ENCODE assay signal across 21 cellular contexts in genomic region chr3:60001369-60001768, GRCh38.
DNase-seq lines count a peak whose midpoint lies in the region; ATAC-seq lines count a peak whose summit lies in the region.
"Had no signal": no experiment of that assay in that cellular context is flagged by ENCODE, and none has a peak within 500 bp of the region (broad histone marks: within the 10 kb centered on the region; RNA-seq: fewer than 3 reads in every experiment).

No MANE protein-coding gene starts in this region.

- H3K27me3 Mint-ChIP-seq in activated CD4-positive, alpha-beta T cell treated with anti-CD3 and anti-CD28 coated beads for 36 hours: no peaks in the 10 kb centered on the region
- no peaks in the 10 kb centered on the region for H3K27me3 Mint-ChIP-seq in activated naive CD4-positive, alpha-beta T cell treated with anti-CD3 and anti-CD28 coated beads, Interleukin-2, amount 50 U/mL, for 24 hours
- no peaks in the 10 kb centered on the region for H3K27me3 Mint-ChIP-seq in T-helper 1 cell treated with Interleukin-12 subunit alpha and Interleukin-12 subunit beta and Interleukin-4 antibody, amounts not matched to agents 30 μg/mL and 1 μg/mL, for 36 hours (ENCODE audit: low read depth)
- H3K27me3 Mint-ChIP-seq in activated naive CD8-positive, alpha-beta T cell treated with anti-CD3 and anti-CD28 coated beads, Interleukin-2, amount 10 ng/mL, durations not matched to agents 7 days and 5 days: no peaks in the 10 kb centered on the region

- H3K4me1 Mint-ChIP-seq in activated CD4-positive, alpha-beta T cell treated with anti-CD3 and anti-CD28 coated beads for 36 hours: peaks cover 70% of the 10 kb centered on the region
- peaks cover 89% of the 10 kb centered on the region for H3K4me1 Mint-ChIP-seq in activated naive CD4-positive, alpha-beta T cell treated with anti-CD3 and anti-CD28 coated beads, Interleukin-2, amount 50 U/mL, for 24 hours
- H3K4me1 Mint-ChIP-seq in T-helper 1 cell treated with Interleukin-12 subunit alpha and Interleukin-12 subunit beta and Interleukin-4 antibody, amounts not matched to agents 30 μg/mL and 1 μg/mL, for 36 hours (ENCODE audit: low read depth): peaks cover 32% of the 10 kb centered on the region
- peaks cover 16% of the 10 kb centered on the region for H3K4me1 Mint-ChIP-seq in activated naive CD8-positive, alpha-beta T cell treated with anti-CD3 and anti-CD28 coated beads, Interleukin-2, amount 10 ng/mL, durations not matched to agents 7 days and 5 days
- H3K4me1 Mint-ChIP-seq: CD14-positive monocyte had no signal

- intact Hi-C loops in activated CD4-positive, alpha-beta T cell treated with anti-CD3 and anti-CD28 coated beads for 36 hours (cut with DNase I, micrococcal nuclease): no loop called here

- CTCF ChIA-PET in activated CD4-positive, alpha-beta T cell treated with anti-CD3 and anti-CD28 coated beads for 36 hours (lab: Charles Lee): interaction anchor here (1.1 to 2.5 kb wide), 3 partner anchors 9 to 144 kb away, joined by 3 to 9 read pairs (median 4); no protein-coding TSS in a partner anchor

- POLR2A ChIA-PET in activated CD4-positive, alpha-beta T cell treated with anti-CD3 and anti-CD28 coated beads for 36 hours (lab: Charles Lee): no interaction called here
- POLR2A ChIA-PET in activated naive CD8-positive, alpha-beta T cell treated with anti-CD3 and anti-CD28 coated beads, Interleukin-2, amount 10 ng/mL, durations not matched to agents 7 days and 5 days (lab: Charles Lee): no interaction called here

- peak; percentile 75 for ATAC-seq in activated CD4-positive, alpha-beta T cell treated with anti-CD3 and anti-CD28 coated beads for 36 hours
- no peak for ATAC-seq in activated naive CD8-positive, alpha-beta T cell treated with anti-CD3 and anti-CD28 coated beads, Interleukin-2, amount 10 ng/mL, durations not matched to agents 7 days and 5 days (ENCODE audit: low read depth)
- no peak for ATAC-seq in GM21526 (IDR thresholded peaks at IDR 0.05; ENCODE audit: low FRiP score, unreplicated experiment)
- no peak for ATAC-seq in HG03045 (IDR thresholded peaks at IDR 0.05; ENCODE audit: unreplicated experiment)

- peak overlapping the region; percentile 61 for H3K27ac Mint-ChIP-seq in activated CD4-positive, alpha-beta T cell treated with anti-CD3 and anti-CD28 coated beads for 36 hours
- peak overlapping the region; percentile 97 for H3K27ac Mint-ChIP-seq in activated naive CD4-positive, alpha-beta T cell treated with anti-CD3 and anti-CD28 coated beads, Interleukin-2, amount 50 U/mL, for 24 hours
- H3K27ac Mint-ChIP-seq in T-helper 1 cell treated with Interleukin-12 subunit alpha and Interleukin-12 subunit beta and Interleukin-4 antibody, amounts not matched to agents 30 μg/mL and 1 μg/mL, for 36 hours: peak overlapping the region; percentile 3
- peak overlapping the region; percentile 4 for H3K27ac Mint-ChIP-seq in activated naive CD8-positive, alpha-beta T cell treated with anti-CD3 and anti-CD28 coated beads, Interleukin-2, amount 10 ng/mL, durations not matched to agents 7 days and 5 days
- H3K27ac Mint-ChIP-seq: CD14-positive monocyte had no signal

- DNase-seq in activated CD4-positive, alpha-beta T cell treated with anti-CD3 and anti-CD28 coated beads for 36 hours: no peak
- DNase-seq in activated CD4-positive, alpha-beta T cell treated with anti-CD3 and anti-CD28 coated beads, Interleukin-2, amount 50 U/mL, for 1 hour: no peak
- no peak for DNase-seq in activated naive CD4-positive, alpha-beta T cell treated with Interleukin-2 at 50 U/mL for 16 hours
- DNase-seq in activated naive CD8-positive, alpha-beta T cell treated with anti-CD3 and anti-CD28 coated beads, Interleukin-2, amount 10 ng/mL, durations not matched to agents 7 days and 5 days: no peak
- DNase-seq: 8988T, ACHN, BE2C, NCI-H1092, NCI-H1436, NCI-H187, NCI-H2081 treated with DMSO at 0.1 percent for 48 hours, NCI-H2171, NCI-H345, NCI-H510A treated with DMSO at 0.1 percent for 48 hours, NCI-H774, SIG-M5 had no signal

- H3K9me3 Mint-ChIP-seq in activated CD4-positive, alpha-beta T cell treated with anti-CD3 and anti-CD28 coated beads for 36 hours (ENCODE audit: low read depth): peaks cover 1% of the 10 kb centered on the region
- peaks cover 5% of the 10 kb centered on the region for H3K9me3 Mint-ChIP-seq in activated naive CD4-positive, alpha-beta T cell treated with anti-CD3 and anti-CD28 coated beads, Interleukin-2, amount 50 U/mL, for 24 hours
- H3K9me3 Mint-ChIP-seq in T-helper 1 cell treated with Interleukin-12 subunit alpha and Interleukin-12 subunit beta and Interleukin-4 antibody, amounts not matched to agents 30 μg/mL and 1 μg/mL, for 36 hours: peaks cover 3% of the 10 kb centered on the region
- H3K9me3 Mint-ChIP-seq in activated naive CD8-positive, alpha-beta T cell treated with anti-CD3 and anti-CD28 coated beads, Interleukin-2, amount 10 ng/mL, durations not matched to agents 7 days and 5 days: peaks cover 3% of the 10 kb centered on the region

- H3K36me3 Mint-ChIP-seq in activated CD4-positive, alpha-beta T cell treated with anti-CD3 and anti-CD28 coated beads for 36 hours (ENCODE audit: low read depth): peaks cover 5% of the 10 kb centered on the region
- peaks cover 18% of the 10 kb centered on the region for H3K36me3 Mint-ChIP-seq in activated naive CD4-positive, alpha-beta T cell treated with anti-CD3 and anti-CD28 coated beads, Interleukin-2, amount 50 U/mL, for 24 hours
- H3K36me3 Mint-ChIP-seq in T-helper 1 cell treated with Interleukin-12 subunit alpha and Interleukin-12 subunit beta and Interleukin-4 antibody, amounts not matched to agents 30 μg/mL and 1 μg/mL, for 36 hours (ENCODE audit: low read depth): peaks cover 46% of the 10 kb centered on the region
- H3K36me3 Mint-ChIP-seq in activated naive CD8-positive, alpha-beta T cell treated with anti-CD3 and anti-CD28 coated beads, Interleukin-2, amount 10 ng/mL, durations not matched to agents 7 days and 5 days: peaks cover 18% of the 10 kb centered on the region
- H3K36me3 Mint-ChIP-seq: CD14-positive monocyte had no signal

- no peak overlapping the region for H3K4me3 Mint-ChIP-seq in activated CD4-positive, alpha-beta T cell treated with anti-CD3 and anti-CD28 coated beads for 36 hours
- peak overlapping the region; percentile 72 for H3K4me3 Mint-ChIP-seq in activated naive CD4-positive, alpha-beta T cell treated with anti-CD3 and anti-CD28 coated beads, Interleukin-2, amount 50 U/mL, for 24 hours
- no peak overlapping the region for H3K4me3 Mint-ChIP-seq in T-helper 1 cell treated with Interleukin-12 subunit alpha and Interleukin-12 subunit beta and Interleukin-4 antibody, amounts not matched to agents 30 μg/mL and 1 μg/mL, for 36 hours
- peak overlapping the region; percentile 5 for H3K4me3 Mint-ChIP-seq in activated naive CD8-positive, alpha-beta T cell treated with anti-CD3 and anti-CD28 coated beads, Interleukin-2, amount 10 ng/mL, durations not matched to agents 7 days and 5 days
- H3K4me3 Mint-ChIP-seq: CD14-positive monocyte had no signal

Comparison
In these comparisons a context has a peak if more than half of its experiments do, and no peak if none do; other contexts are left out.
1. H3K27ac Mint-ChIP-seq: peak in every context shown above with its lines; median percentile 97 in activated naive CD4-positive, alpha-beta T cell treated with anti-CD3 and anti-CD28 coated beads, Interleukin-2, amount 50 U/mL, for 24 hours; 61 in activated CD4-positive, alpha-beta T cell treated with anti-CD3 and anti-CD28 coated beads for 36 hours; 4 in activated naive CD8-positive, alpha-beta T cell treated with anti-CD3 and anti-CD28 coated beads, Interleukin-2, amount 10 ng/mL, durations not matched to agents 7 days and 5 days; 3 in T-helper 1 cell treated with Interleukin-12 subunit alpha and Interleukin-12 subunit beta and Interleukin-4 antibody, amounts not matched to agents 30 μg/mL and 1 μg/mL, for 36 hours.
2. H3K4me3 Mint-ChIP-seq: peak in activated naive CD4-positive, alpha-beta T cell treated with anti-CD3 and anti-CD28 coated beads, Interleukin-2, amount 50 U/mL, for 24 hours (single experiment) and activated naive CD8-positive, alpha-beta T cell treated with anti-CD3 and anti-CD28 coated beads, Interleukin-2, amount 10 ng/mL, durations not matched to agents 7 days and 5 days (single experiment); none in activated CD4-positive, alpha-beta T cell treated with anti-CD3 and anti-CD28 coated beads for 36 hours (single experiment) and T-helper 1 cell treated with Interleukin-12 subunit alpha and Interleukin-12 subunit beta and Interleukin-4 antibody, amounts not matched to agents 30 μg/mL and 1 μg/mL, for 36 hours (single experiment).